Comparison of ENCODE assay signal across 1 cellular context in the genomic region with DNA sequence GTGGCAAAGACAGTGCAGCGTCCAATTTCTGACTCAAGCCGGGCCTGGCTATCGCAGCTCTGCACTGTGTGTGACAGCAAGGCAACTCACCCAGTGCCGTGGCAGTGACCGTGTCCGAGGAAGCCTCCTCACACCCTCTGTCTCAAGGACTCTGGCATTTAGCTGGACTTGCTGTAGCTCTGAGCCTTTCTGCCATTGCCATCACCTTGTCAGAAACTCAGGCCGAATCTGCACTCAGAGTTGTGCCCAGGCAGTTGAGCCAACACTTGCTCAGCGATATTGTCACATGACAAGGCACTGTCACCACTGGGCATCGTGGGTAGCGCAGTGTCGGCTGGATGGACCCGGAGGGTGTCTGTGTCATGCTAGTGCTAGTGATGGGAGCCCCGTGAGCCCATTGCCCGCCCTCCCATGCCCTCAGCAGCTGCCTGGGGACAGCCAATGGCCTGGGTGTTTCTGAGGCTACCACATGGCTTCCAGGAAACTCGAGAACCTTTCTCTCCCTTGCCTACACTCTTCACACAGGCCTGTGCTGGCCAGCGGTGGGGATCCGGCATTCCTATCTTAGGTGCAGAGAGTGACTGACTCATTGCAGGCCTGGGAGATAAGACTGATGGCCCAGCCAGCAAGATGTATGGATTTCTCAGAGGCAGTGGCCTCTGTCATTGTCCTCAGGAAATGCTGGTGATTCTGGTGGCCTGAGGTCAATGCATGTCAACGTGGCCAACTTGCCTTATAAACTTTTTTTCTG.
TF ChIP-seq lines count a peak whose summit lies in the region.

No MANE protein-coding gene starts in this region.

TF ChIP-seq in K562, 482 proteins besides CTCF, POLR2A, EP300 and RAD21 (continued from another document and continues in another):
- TF ChIP-seq, protein P1, sequence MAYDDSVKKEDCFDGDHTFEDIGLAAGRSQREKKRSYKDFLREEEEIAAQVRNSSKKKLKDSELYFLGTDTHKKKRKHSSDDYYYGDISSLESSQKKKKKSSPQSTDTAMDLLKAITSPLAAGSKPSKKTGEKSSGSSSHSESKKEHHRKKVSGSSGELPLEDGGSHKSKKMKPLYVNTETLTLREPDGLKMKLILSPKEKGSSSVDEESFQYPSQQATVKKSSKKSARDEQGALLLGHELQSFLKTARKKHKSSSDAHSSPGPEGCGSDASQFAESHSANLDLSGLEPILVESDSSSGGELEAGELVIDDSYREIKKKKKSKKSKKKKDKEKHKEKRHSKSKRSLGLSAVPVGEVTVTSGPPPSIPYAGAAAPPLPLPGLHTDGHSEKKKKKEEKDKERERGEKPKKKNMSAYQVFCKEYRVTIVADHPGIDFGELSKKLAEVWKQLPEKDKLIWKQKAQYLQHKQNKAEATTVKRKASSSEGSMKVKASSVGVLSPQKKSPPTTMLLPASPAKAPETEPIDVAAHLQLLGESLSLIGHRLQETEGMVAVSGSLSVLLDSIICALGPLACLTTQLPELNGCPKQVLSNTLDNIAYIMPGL (CRISPR knock-in tag; IDR thresholded peaks at IDR 0.05), result no peak
- no peak for TF ChIP-seq SRSF1 (IDR thresholded peaks at IDR 0.05; ENCODE audit: low read depth, low read length)
- peak; percentile 85 for TF ChIP-seq ZNF311 (CRISPR knock-in tag; IDR thresholded peaks at IDR 0.05)
- 0 out of 2 replicates have a peak, but pooled peaks have one; percentile 11 for TF ChIP-seq NR2C2 (CRISPR knock-in tag; IDR thresholded peaks at IDR 0.05)
- peak; percentile 85 for TF ChIP-seq NR2C2 (tag; IDR thresholded peaks at IDR 0.05)
- TF ChIP-seq, protein P2, sequence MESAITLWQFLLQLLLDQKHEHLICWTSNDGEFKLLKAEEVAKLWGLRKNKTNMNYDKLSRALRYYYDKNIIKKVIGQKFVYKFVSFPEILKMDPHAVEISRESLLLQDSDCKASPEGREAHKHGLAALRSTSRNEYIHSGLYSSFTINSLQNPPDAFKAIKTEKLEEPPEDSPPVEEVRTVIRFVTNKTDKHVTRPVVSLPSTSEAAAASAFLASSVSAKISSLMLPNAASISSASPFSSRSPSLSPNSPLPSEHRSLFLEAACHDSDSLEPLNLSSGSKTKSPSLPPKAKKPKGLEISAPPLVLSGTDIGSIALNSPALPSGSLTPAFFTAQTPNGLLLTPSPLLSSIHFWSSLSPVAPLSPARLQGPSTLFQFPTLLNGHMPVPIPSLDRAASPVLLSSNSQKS (CRISPR knock-in tag; IDR thresholded peaks at IDR 0.05), result no peak
- TF ChIP-seq PURB (CRISPR knock-in tag; IDR thresholded peaks at IDR 0.05; ENCODE audit: low read depth), result no peak
- TF ChIP-seq SMAD3 (CRISPR knock-in tag; conservative IDR thresholded peaks at IDR 0.05), result no peak
- peak; percentile 70 for TF ChIP-seq MTA2 (IDR thresholded peaks at IDR 0.05; ENCODE audit: low read depth)
- TF ChIP-seq, protein P3, sequence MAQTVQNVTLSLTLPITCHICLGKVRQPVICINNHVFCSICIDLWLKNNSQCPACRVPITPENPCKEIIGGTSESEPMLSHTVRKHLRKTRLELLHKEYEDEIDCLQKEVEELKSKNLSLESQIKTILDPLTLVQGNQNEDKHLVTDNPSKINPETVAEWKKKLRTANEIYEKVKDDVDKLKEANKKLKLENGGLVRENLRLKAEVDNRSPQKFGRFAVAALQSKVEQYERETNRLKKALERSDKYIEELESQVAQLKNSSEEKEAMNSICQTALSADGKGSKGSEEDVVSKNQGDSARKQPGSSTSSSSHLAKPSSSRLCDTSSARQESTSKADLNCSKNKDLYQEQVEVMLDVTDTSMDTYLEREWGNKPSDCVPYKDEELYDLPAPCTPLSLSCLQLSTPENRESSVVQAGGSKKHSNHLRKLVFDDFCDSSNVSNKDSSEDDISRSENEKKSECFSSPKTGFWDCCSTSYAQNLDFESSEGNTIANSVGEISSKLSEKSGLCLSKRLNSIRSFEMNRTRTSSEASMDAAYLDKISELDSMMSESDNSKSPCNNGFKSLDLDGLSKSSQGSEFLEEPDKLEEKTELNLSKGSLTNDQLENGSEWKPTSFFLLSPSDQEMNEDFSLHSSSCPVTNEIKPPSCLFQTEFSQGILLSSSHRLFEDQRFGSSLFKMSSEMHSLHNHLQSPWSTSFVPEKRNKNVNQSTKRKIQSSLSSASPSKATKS (CRISPR knock-in tag; IDR thresholded peaks at IDR 0.05), result no peak
- no peak; the same call in 1 of the 2 replicates for TF ChIP-seq FOXM1 (IDR thresholded peaks at IDR 0.05; ENCODE audit: low read depth)
- TF ChIP-seq FOXM1 (CRISPR knock-in tag; IDR thresholded peaks at IDR 0.05; ENCODE audit: low read depth), result no peak
- 0 out of 2 replicates have a peak, but pooled peaks have one; percentile 15 for TF ChIP-seq HIVEP1 (CRISPR knock-in tag; IDR thresholded peaks at IDR 0.05)
- TF ChIP-seq ZSCAN29 (IDR thresholded peaks at IDR 0.05), result no peak
- TF ChIP-seq EHMT2 (IDR thresholded peaks at IDR 0.05), result peak; percentile 75; the same call in 1 of the 2 replicates
- peak; percentile 15; the same call in 1 of the 2 replicates for TF ChIP-seq CBX5 (IDR thresholded peaks at IDR 0.05; ENCODE audit: borderline replicate concordance, low read depth)
- no peak for TF ChIP-seq SAP30 (IDR thresholded peaks at IDR 0.05; ENCODE audit: borderline replicate concordance, insufficient read depth, low read depth, low read length, poor library complexity, severe bottlenecking)
- TF ChIP-seq ZNF184 (CRISPR knock-in tag; IDR thresholded peaks at IDR 0.05), result no peak
- TF ChIP-seq, protein P4, sequence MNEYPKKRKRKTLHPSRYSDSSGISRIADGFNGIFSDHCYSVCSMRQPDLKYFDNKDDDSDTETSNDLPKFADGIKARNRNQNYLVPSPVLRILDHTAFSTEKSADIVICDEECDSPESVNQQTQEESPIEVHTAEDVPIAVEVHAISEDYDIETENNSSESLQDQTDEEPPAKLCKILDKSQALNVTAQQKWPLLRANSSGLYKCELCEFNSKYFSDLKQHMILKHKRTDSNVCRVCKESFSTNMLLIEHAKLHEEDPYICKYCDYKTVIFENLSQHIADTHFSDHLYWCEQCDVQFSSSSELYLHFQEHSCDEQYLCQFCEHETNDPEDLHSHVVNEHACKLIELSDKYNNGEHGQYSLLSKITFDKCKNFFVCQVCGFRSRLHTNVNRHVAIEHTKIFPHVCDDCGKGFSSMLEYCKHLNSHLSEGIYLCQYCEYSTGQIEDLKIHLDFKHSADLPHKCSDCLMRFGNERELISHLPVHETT (CRISPR knock-in tag; conservative IDR thresholded peaks at IDR 0.05 in 1 of 2, IDR thresholded peaks at IDR 0.05 in 1 of 2), result peak in 1 of 2 experiments; percentile 87; a peak in 2 of 4 replicates
- TF ChIP-seq HLTF (IDR thresholded peaks at IDR 0.05), result no peak
- no peak for TF ChIP-seq NCOA6 (IDR thresholded peaks at IDR 0.05)
- no peak for TF ChIP-seq POLR3A (IDR thresholded peaks at IDR 0.05; ENCODE audit: borderline replicate concordance, extremely low read depth, insufficient read depth, insufficient read length)
- no peak for TF ChIP-seq PPARD (CRISPR knock-in tag; IDR thresholded peaks at IDR 0.05)
- no peak for TF ChIP-seq CBX2 (IDR thresholded peaks at IDR 0.05; ENCODE audit: insufficient read depth, low read length, poor library complexity, severe bottlenecking)
- TF ChIP-seq ZNF589 (CRISPR knock-in tag; IDR thresholded peaks at IDR 0.05; ENCODE audit: low read depth), result peak; percentile 50
- peak; percentile 58 for TF ChIP-seq ZNF175 (CRISPR knock-in tag; IDR thresholded peaks at IDR 0.05; ENCODE audit: low read depth)
- TF ChIP-seq POLR2H (tag; IDR thresholded peaks at IDR 0.05; ENCODE audit: low read depth), result no peak
- TF ChIP-seq, protein P5, sequence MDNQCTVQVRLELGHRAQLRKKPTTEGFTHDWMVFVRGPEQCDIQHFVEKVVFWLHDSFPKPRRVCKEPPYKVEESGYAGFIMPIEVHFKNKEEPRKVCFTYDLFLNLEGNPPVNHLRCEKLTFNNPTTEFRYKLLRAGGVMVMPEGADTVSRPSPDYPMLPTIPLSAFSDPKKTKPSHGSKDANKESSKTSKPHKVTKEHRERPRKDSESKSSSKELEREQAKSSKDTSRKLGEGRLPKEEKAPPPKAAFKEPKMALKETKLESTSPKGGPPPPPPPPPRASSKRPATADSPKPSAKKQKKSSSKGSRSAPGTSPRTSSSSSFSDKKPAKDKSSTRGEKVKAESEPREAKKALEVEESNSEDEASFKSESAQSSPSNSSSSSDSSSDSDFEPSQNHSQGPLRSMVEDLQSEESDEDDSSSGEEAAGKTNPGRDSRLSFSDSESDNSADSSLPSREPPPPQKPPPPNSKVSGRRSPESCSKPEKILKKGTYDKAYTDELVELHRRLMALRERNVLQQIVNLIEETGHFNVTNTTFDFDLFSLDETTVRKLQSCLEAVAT (IDR thresholded peaks at IDR 0.05), result peak in 1 of 2 experiments; percentile 49; a peak in 1 of 4 replicates
- no peak for TF ChIP-seq POLR2B (IDR thresholded peaks at IDR 0.05; ENCODE audit: low read depth, partially characterized antibody)
- TF ChIP-seq YY1 (IDR thresholded peaks at IDR 0.05; ENCODE audit: borderline replicate concordance in 1 of 3, control insufficient read depth in 1 of 3, extremely low read depth in 1 of 3, insufficient read depth in 3 of 3, insufficient read length in 1 of 3, insufficient replicate concordance in 2 of 3, low read depth in 1 of 3, low read length in 2 of 3), result peak in 2 of 3 experiments; percentile 48 to 72
- TF ChIP-seq GATAD2A (IDR thresholded peaks at IDR 0.05), result 0 out of 2 replicates have a peak, but pooled peaks have one; percentile 16
- TF ChIP-seq PTRF (tag; IDR thresholded peaks at IDR 0.05), result no peak; the same call in 1 of the 2 replicates
- TF ChIP-seq, protein P6, sequence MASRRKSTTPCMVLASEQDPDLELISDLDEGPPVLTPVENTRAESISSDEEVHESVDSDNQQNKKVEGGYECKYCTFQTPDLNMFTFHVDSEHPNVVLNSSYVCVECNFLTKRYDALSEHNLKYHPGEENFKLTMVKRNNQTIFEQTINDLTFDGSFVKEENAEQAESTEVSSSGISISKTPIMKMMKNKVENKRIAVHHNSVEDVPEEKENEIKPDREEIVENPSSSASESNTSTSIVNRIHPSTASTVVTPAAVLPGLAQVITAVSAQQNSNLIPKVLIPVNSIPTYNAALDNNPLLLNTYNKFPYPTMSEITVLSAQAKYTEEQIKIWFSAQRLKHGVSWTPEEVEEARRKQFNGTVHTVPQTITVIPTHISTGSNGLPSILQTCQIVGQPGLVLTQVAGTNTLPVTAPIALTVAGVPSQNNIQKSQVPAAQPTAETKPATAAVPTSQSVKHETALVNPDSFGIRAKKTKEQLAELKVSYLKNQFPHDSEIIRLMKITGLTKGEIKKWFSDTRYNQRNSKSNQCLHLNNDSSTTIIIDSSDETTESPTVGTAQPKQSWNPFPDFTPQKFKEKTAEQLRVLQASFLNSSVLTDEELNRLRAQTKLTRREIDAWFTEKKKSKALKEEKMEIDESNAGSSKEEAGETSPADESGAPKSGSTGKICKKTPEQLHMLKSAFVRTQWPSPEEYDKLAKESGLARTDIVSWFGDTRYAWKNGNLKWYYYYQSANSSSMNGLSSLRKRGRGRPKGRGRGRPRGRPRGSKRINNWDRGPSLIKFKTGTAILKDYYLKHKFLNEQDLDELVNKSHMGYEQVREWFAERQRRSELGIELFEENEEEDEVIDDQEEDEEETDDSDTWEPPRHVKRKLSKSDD (conservative IDR thresholded peaks at IDR 0.05; ENCODE audit: low read length), result no peak
- TF ChIP-seq, protein P7, sequence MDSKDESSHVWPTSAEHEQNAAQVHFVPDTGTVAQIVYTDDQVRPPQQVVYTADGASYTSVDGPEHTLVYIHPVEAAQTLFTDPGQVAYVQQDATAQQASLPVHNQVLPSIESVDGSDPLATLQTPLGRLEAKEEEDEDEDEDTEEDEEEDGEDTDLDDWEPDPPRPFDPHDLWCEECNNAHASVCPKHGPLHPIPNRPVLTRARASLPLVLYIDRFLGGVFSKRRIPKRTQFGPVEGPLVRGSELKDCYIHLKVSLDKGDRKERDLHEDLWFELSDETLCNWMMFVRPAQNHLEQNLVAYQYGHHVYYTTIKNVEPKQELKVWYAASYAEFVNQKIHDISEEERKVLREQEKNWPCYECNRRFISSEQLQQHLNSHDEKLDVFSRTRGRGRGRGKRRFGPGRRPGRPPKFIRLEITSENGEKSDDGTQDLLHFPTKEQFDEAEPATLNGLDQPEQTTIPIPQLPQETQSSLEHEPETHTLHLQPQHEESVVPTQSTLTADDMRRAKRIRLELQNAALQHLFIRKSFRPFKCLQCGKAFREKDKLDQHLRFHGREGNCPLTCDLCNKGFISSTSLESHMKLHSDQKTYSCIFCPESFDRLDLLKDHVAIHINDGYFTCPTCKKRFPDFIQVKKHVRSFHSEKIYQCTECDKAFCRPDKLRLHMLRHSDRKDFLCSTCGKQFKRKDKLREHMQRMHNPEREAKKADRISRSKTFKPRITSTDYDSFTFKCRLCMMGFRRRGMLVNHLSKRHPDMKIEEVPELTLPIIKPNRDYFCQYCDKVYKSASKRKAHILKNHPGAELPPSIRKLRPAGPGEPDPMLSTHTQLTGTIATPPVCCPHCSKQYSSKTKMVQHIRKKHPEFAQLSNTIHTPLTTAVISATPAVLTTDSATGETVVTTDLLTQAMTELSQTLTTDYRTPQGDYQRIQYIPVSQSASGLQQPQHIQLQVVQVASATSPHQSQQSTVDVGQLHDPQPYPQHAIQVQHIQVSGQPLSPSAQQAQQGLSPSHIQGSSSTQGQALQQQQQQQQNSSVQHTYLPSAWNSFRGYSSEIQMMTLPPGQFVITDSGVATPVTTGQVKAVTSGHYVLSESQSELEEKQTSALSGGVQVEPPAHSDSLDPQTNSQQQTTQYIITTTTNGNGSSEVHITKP (IDR thresholded peaks at IDR 0.05; ENCODE audit: partially characterized antibody), result no peak
- TF ChIP-seq, protein P8, sequence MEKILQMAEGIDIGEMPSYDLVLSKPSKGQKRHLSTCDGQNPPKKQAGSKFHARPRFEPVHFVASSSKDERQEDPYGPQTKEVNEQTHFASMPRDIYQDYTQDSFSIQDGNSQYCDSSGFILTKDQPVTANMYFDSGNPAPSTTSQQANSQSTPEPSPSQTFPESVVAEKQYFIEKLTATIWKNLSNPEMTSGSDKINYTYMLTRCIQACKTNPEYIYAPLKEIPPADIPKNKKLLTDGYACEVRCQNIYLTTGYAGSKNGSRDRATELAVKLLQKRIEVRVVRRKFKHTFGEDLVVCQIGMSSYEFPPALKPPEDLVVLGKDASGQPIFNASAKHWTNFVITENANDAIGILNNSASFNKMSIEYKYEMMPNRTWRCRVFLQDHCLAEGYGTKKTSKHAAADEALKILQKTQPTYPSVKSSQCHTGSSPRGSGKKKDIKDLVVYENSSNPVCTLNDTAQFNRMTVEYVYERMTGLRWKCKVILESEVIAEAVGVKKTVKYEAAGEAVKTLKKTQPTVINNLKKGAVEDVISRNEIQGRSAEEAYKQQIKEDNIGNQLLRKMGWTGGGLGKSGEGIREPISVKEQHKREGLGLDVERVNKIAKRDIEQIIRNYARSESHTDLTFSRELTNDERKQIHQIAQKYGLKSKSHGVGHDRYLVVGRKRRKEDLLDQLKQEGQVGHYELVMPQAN (IDR thresholded peaks at IDR 0.05; ENCODE audit: borderline replicate concordance), result no peak
- TF ChIP-seq, protein P9, sequence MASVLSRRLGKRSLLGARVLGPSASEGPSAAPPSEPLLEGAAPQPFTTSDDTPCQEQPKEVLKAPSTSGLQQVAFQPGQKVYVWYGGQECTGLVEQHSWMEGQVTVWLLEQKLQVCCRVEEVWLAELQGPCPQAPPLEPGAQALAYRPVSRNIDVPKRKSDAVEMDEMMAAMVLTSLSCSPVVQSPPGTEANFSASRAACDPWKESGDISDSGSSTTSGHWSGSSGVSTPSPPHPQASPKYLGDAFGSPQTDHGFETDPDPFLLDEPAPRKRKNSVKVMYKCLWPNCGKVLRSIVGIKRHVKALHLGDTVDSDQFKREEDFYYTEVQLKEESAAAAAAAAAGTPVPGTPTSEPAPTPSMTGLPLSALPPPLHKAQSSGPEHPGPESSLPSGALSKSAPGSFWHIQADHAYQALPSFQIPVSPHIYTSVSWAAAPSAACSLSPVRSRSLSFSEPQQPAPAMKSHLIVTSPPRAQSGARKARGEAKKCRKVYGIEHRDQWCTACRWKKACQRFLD (CRISPR knock-in tag; IDR thresholded peaks at IDR 0.05), result peak; percentile 96; the same call in 1 of the 2 replicates
- TF ChIP-seq ZNF41 (CRISPR knock-in tag; conservative IDR thresholded peaks at IDR 0.05), result no peak
- no peak for TF ChIP-seq EGR1 (conservative IDR thresholded peaks at IDR 0.05)
